ENCODE assay signal across 21 cellular contexts in the genomic region with DNA sequence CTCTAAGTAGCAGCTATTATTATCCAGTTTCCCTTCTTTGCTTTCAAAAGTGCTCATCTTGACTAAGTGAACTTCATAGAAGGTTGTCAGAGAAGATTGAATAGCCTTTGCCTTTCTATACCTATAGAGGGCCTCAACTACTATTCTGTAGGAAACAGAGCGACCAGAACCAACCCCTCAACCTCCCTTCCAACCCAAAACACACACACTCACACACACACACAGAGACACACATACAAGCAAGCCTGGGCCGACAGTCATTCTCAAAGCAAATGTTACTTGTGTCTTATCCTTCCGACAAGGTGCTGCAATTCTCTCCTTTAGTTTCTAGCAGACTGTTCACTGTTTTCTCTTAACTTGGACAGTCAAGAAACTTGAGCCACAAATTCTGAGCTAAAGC.
"Had no signal": no experiment of that assay in that cellular context is flagged by ENCODE, and none has a peak within 500 bp of the region (broad histone marks: within the 10 kb centered on the region; RNA-seq: fewer than 3 reads in every experiment).

No MANE protein-coding gene starts in this region.

- H3K9me3 ChIP-seq: adrenal gland had no signal

- H3K9me3 Mint-ChIP-seq: activated CD8-positive, alpha-beta T cell treated with anti-CD3 and anti-CD28 coated beads for 36 hours; activated naive CD8-positive, alpha-beta T cell treated with anti-CD3 and anti-CD28 coated beads, Interleukin-2, amount 10 ng/mL, durations not matched to agents 7 days and 5 days; T-cell had no signal

- H3K27me3 ChIP-seq: adrenal gland had no signal

- DNase-seq: activated CD4-positive, alpha-beta T cell treated with anti-CD3 and anti-CD28 coated beads for 4 hours; activated CD8-positive, alpha-beta memory T cell treated with anti-CD3 and anti-CD28 coated beads, Interleukin-2, amount 50 U/mL, for 4 hours; activated CD8-positive, alpha-beta T cell treated with anti-CD3 and anti-CD28 coated beads for 36 hours; activated naive CD4-positive, alpha-beta T cell treated with anti-CD3 and anti-CD28 coated beads, Interleukin-2, amount 50 U/mL, for 16 hours; activated naive CD8-positive, alpha-beta T cell treated with anti-CD3 and anti-CD28 coated beads, Interleukin-2, amount 10 ng/mL, durations not matched to agents 7 days and 5 days; adrenal gland; anterior cingulate cortex; KG1; NCI-H1048; NCI-H1417; NCI-H1930; NCI-H2171; NCI-H226; NCI-H526; OCI-M1; RPMI8226; T-cell; T-helper 2 cell; T1000 had no signal

- H3K27ac Mint-ChIP-seq: activated CD8-positive, alpha-beta T cell treated with anti-CD3 and anti-CD28 coated beads for 36 hours; activated naive CD8-positive, alpha-beta T cell treated with anti-CD3 and anti-CD28 coated beads, Interleukin-2, amount 10 ng/mL, durations not matched to agents 7 days and 5 days; T-cell had no signal

- H3K36me3 Mint-ChIP-seq: activated naive CD8-positive, alpha-beta T cell treated with anti-CD3 and anti-CD28 coated beads, Interleukin-2, amount 10 ng/mL, durations not matched to agents 7 days and 5 days; T-cell had no signal

- FAIRE-seq: TTC549 had no signal

- H3K27ac ChIP-seq: adrenal gland, SK-N-MC had no signal

- H3K4me1 ChIP-seq: adrenal gland had no signal

- H3K4me1 Mint-ChIP-seq: activated naive CD8-positive, alpha-beta T cell treated with anti-CD3 and anti-CD28 coated beads, Interleukin-2, amount 10 ng/mL, durations not matched to agents 7 days and 5 days; T-cell had no signal

- H3K4me3 ChIP-seq: adrenal gland, SK-N-MC had no signal

- H3K36me3 ChIP-seq: adrenal gland had no signal

- H3K4me3 Mint-ChIP-seq: activated CD8-positive, alpha-beta T cell treated with anti-CD3 and anti-CD28 coated beads for 36 hours; activated naive CD8-positive, alpha-beta T cell treated with anti-CD3 and anti-CD28 coated beads, Interleukin-2, amount 10 ng/mL, durations not matched to agents 7 days and 5 days; T-cell had no signal
